In genomic region chrX:41559235-41559634, GRCh38 we compare ENCODE assay signal across 11 cellular contexts.
A peak's percentile ranks its signal among the peaks of the same experiment; 100 is the strongest.
DNase-seq lines count a peak whose midpoint lies in the region; ATAC-seq and TF ChIP-seq lines count a peak whose summit lies in the region.
"Had no signal": no experiment of that assay in that cellular context is flagged by ENCODE, and none has a peak within 500 bp of the region (broad histone marks: within the 10 kb centered on the region; RNA-seq: fewer than 3 reads in every experiment).

No MANE protein-coding gene starts in this region.

- H3K4me3 ChIP-seq in cardiac muscle cell: no peak overlapping the region
- no peak overlapping the region for H3K4me3 ChIP-seq in right atrium auricular region
- no peak overlapping the region for H3K4me3 ChIP-seq in mesenchymal stem cell (ENCODE audit: insufficient read depth in 1 of 2, low read depth in 1 of 2, low read length in 2 of 2)
- no peak overlapping the region for H3K4me3 ChIP-seq in aorta (ENCODE audit: low read length in 2 of 2)
- H3K4me3 ChIP-seq: BLaER1, GM12878, skin epidermis had no signal

- ATAC-seq in aorta (ENCODE audit: low FRiP score) (peak; percentile 38), HG03378 (IDR thresholded peaks at IDR 0.05; ENCODE audit: unreplicated experiment) (no peak)
- ATAC-seq: GM12878 had no signal

- no peaks in the 10 kb centered on the region for H3K79me1 ChIP-seq in mesenchymal stem cell (replicated peaks; ENCODE audit: low read length, poor library complexity, severe bottlenecking)

- DNase-seq in cardiac muscle cell (ENCODE audit: low read depth in 1 of 2, low spot score in 1 of 2) (no peak), right atrium auricular region (ENCODE audit: low spot score) (no peak), mesenchymal stem cell (no peak), aorta (no peak), COLO829 (ENCODE audit: low spot score) (no peak), SW 1271 (lab: John Stamatoyannopoulos, UW) (no peak)
- DNase-seq in activated T-helper 1 cell treated with anti-CD3 and anti-CD28 coated beads, Interleukin-12 subunit alpha, Interleukin-12 subunit beta, Interleukin-2, Interleukin-4 antibody, amounts not matched to agents 30 ng/mL and 10 ng/mL and 1 ng/mL, durations not matched to agents 14 hours and 24 hours and 36 hours (ENCODE audit: low spot score): no peak

- peak overlapping the region; percentile 59 for H3K4me3 Mint-ChIP-seq in activated T-helper 1 cell treated with anti-CD3 and anti-CD28 coated beads, Interleukin-12 subunit alpha, Interleukin-12 subunit beta, Interleukin-2, Interleukin-4 antibody, amounts not matched to agents 30 ng/mL and 10 ng/mL and 1 ng/mL, durations not matched to agents 14 hours and 24 hours and 36 hours

- H2BK120ac ChIP-seq in mesenchymal stem cell (ENCODE audit: low read depth, low read length): no peak overlapping the region

- H3K27me3 ChIP-seq in cardiac muscle cell: no peaks in the 10 kb centered on the region
- no peaks in the 10 kb centered on the region for H3K27me3 ChIP-seq in right atrium auricular region
- H3K27me3 ChIP-seq in mesenchymal stem cell (ENCODE audit: control insufficient read depth in 1 of 2, insufficient read depth in 1 of 2, low read length in 2 of 2): peaks cover 0 to 5% of the 10 kb centered on the region in 2 experiments
- no peaks in the 10 kb centered on the region for H3K27me3 ChIP-seq in aorta (ENCODE audit: control insufficient read depth in 1 of 2, insufficient read depth in 2 of 2, low read length in 1 of 2)

- H3K4me1 ChIP-seq in cardiac muscle cell (ENCODE audit: low read depth): peaks cover 10% of the 10 kb centered on the region
- H3K4me1 ChIP-seq in right atrium auricular region: peaks cover 0 to 6% of the 10 kb centered on the region in 2 donors
- H3K4me1 ChIP-seq in mesenchymal stem cell (ENCODE audit: control insufficient read depth, insufficient read depth, low read depth, low read length): no peaks in the 10 kb centered on the region
- H3K4me1 ChIP-seq in aorta (ENCODE audit: control insufficient read depth in 1 of 2, insufficient read depth in 2 of 2, low read length in 2 of 2): no peaks in the 10 kb centered on the region

- H3K14ac ChIP-seq in mesenchymal stem cell (ENCODE audit: low read length in 2 of 2): no peak overlapping the region

- H3K4me1 Mint-ChIP-seq in activated T-helper 1 cell treated with anti-CD3 and anti-CD28 coated beads, Interleukin-12 subunit alpha, Interleukin-12 subunit beta, Interleukin-2, Interleukin-4 antibody, amounts not matched to agents 30 ng/mL and 10 ng/mL and 1 ng/mL, durations not matched to agents 14 hours and 24 hours and 36 hours (ENCODE audit: low read depth): peaks cover 51% of the 10 kb centered on the region

- H3K9me3 ChIP-seq in cardiac muscle cell (ENCODE audit: low read depth): no peaks in the 10 kb centered on the region
- no peaks in the 10 kb centered on the region for H3K9me3 ChIP-seq in right atrium auricular region
- H3K9me3 ChIP-seq in mesenchymal stem cell (ENCODE audit: control insufficient read depth, low read length): no peaks in the 10 kb centered on the region
- H3K9me3 ChIP-seq in aorta (ENCODE audit: control insufficient read depth, low read length): no peaks in the 10 kb centered on the region
- H3K9me3 ChIP-seq: BLaER1 had no signal

- no peak overlapping the region for H2BK15ac ChIP-seq in mesenchymal stem cell (ENCODE audit: low read depth, poor library complexity, severe bottlenecking)

- no peak overlapping the region for H2AFZ ChIP-seq in mesenchymal stem cell (ENCODE audit: low read depth, low read length)

- H4K91ac ChIP-seq in mesenchymal stem cell (ENCODE audit: low read length): no peak overlapping the region

- no peak overlapping the region for H2BK12ac ChIP-seq in mesenchymal stem cell (ENCODE audit: low read length in 2 of 2)

- no peak overlapping the region for H3K4me2 ChIP-seq in mesenchymal stem cell (ENCODE audit: low read length, poor library complexity, severe bottlenecking)
- H3K4me2 ChIP-seq: BLaER1 had no signal

- H4K8ac ChIP-seq in mesenchymal stem cell (ENCODE audit: low read length): no peak overlapping the region

- H3K27ac Mint-ChIP-seq in activated T-helper 1 cell treated with anti-CD3 and anti-CD28 coated beads, Interleukin-12 subunit alpha, Interleukin-12 subunit beta, Interleukin-2, Interleukin-4 antibody, amounts not matched to agents 30 ng/mL and 10 ng/mL and 1 ng/mL, durations not matched to agents 14 hours and 24 hours and 36 hours: peak overlapping the region; percentile 82

- H2AK5ac ChIP-seq in mesenchymal stem cell (ENCODE audit: low read length, severe bottlenecking): no peak overlapping the region

- no peak overlapping the region for H2BK5ac ChIP-seq in mesenchymal stem cell (ENCODE audit: low read depth, low read length, poor library complexity, severe bottlenecking)

- peaks cover 2% of the 10 kb centered on the region for H3K36me3 Mint-ChIP-seq in activated T-helper 1 cell treated with anti-CD3 and anti-CD28 coated beads, Interleukin-12 subunit alpha, Interleukin-12 subunit beta, Interleukin-2, Interleukin-4 antibody, amounts not matched to agents 30 ng/mL and 10 ng/mL and 1 ng/mL, durations not matched to agents 14 hours and 24 hours and 36 hours (ENCODE audit: low read depth)

- intact Hi-C loops in activated T-helper 1 cell treated with anti-CD3 and anti-CD28 coated beads, Interleukin-12 subunit alpha, Interleukin-12 subunit beta, Interleukin-2, Interleukin-4 antibody, amounts not matched to agents 30 ng/mL and 10 ng/mL and 1 ng/mL, durations not matched to agents 14 hours and 24 hours and 36 hours (cut with micrococcal nuclease): loop anchor here (1.0 to 5.0 kb wide), 5 partner anchors 38 to 1998 kb away; partner anchors contain the start of gene CASK
- intact Hi-C loops in aorta (cut with DNase I): loop anchor here (5.0 to 10.0 kb wide), 4 partner anchors 104 to 284 kb away; no protein-coding TSS in a partner anchor

- H3K27ac ChIP-seq in cardiac muscle cell: peak overlapping the region; percentile 75
- peak overlapping the region in 1 of 2 donors; percentile 29 for H3K27ac ChIP-seq in right atrium auricular region
- H3K27ac ChIP-seq in mesenchymal stem cell (ENCODE audit: low read length, poor library complexity, severe bottlenecking): peak overlapping the region; percentile 75
- H3K27ac ChIP-seq in aorta (ENCODE audit: low read depth in 1 of 2, low read length in 2 of 2): peak overlapping the region in 1 of 2 donors; percentile 80
- H3K27ac ChIP-seq: BLaER1 had no signal

- H3K9ac ChIP-seq in mesenchymal stem cell (ENCODE audit: low read length): peak overlapping the region; percentile 49
- H3K9ac ChIP-seq: BLaER1 had no signal

- no peak for TF ChIP-seq CTCF in cardiac muscle cell (IDR thresholded peaks at IDR 0.05; ENCODE audit: low read depth, low read length)
- TF ChIP-seq CTCF in right atrium auricular region (IDR thresholded peaks at IDR 0.05): no peak

- no CpG with 5 or more reads among the region's 1 CpG for WGBS in mesenchymal stem cell
- WGBS in aorta, 2 donors: 2 to 9% methylated on average over 1 of the region's 1 CpG

- H3K23ac ChIP-seq in mesenchymal stem cell (ENCODE audit: low read length in 2 of 2): no peak overlapping the region

- peaks cover 4% of the 10 kb centered on the region for H3K36me3 ChIP-seq in cardiac muscle cell
- H3K36me3 ChIP-seq in right atrium auricular region: no peaks in the 10 kb centered on the region
- H3K36me3 ChIP-seq in mesenchymal stem cell (ENCODE audit: control insufficient read depth in 1 of 2, insufficient read depth in 2 of 2, low read depth in 1 of 2, low read length in 2 of 2): no peaks in the 10 kb centered on the region
- no peaks in the 10 kb centered on the region for H3K36me3 ChIP-seq in aorta (ENCODE audit: control insufficient read depth in 1 of 2, insufficient read depth in 2 of 2, low read length in 1 of 2)
- H3K36me3 ChIP-seq: BLaER1 had no signal

- H3K9me3 Mint-ChIP-seq in activated T-helper 1 cell treated with anti-CD3 and anti-CD28 coated beads, Interleukin-12 subunit alpha, Interleukin-12 subunit beta, Interleukin-2, Interleukin-4 antibody, amounts not matched to agents 30 ng/mL and 10 ng/mL and 1 ng/mL, durations not matched to agents 14 hours and 24 hours and 36 hours: no peaks in the 10 kb centered on the region

- no peaks in the 10 kb centered on the region for H3K27me3 Mint-ChIP-seq in activated T-helper 1 cell treated with anti-CD3 and anti-CD28 coated beads, Interleukin-12 subunit alpha, Interleukin-12 subunit beta, Interleukin-2, Interleukin-4 antibody, amounts not matched to agents 30 ng/mL and 10 ng/mL and 1 ng/mL, durations not matched to agents 14 hours and 24 hours and 36 hours (ENCODE audit: insufficient read depth)

- H3K4ac ChIP-seq in mesenchymal stem cell (ENCODE audit: low read depth in 1 of 2, low read length in 2 of 2): no peak overlapping the region

- peak overlapping the region in 1 of 2 experiments; percentile 34 for H3K18ac ChIP-seq in mesenchymal stem cell (ENCODE audit: low read depth in 1 of 2, low read length in 2 of 2)
